Comparison of ENCODE assay signal across 16 cellular contexts in the genomic region with DNA sequence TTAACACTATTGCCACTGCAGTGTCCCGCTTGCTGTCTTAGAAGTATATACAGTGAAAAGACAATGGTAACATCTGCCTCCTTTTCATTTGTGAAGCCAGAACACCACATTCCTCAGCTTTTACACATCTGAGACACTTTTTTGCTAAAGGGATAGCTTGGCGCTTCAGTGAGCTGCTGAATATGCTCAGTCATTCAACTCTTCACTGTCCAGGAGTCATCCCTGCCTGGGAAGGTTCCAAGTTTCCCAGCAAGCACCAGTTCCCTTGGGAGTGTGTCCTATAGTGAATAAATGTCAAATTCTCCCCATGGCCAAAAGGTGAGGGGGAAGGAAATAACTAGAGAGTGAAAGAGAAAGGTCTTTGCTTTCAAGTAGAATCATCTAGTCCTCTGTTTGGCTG. TPM values are rescaled to one million over a fixed set of nuclear protein-coding genes. Genes with fewer than 3 reads are reported as not detected.
DNase-seq lines count a peak whose midpoint lies in the region; ATAC-seq and TF ChIP-seq lines count a peak whose summit lies in the region.
"Had no signal": no experiment of that assay in that cellular context is flagged by ENCODE, and none has a peak within 500 bp of the region (broad histone marks: within the 10 kb centered on the region; RNA-seq: fewer than 3 reads in every experiment).

No MANE protein-coding gene starts in this region.

- H3K4me3 ChIP-seq in AG10803 (ENCODE audit: low read length), result no peak overlapping the region
- H3K4me3 ChIP-seq in IMR-90 (ENCODE audit: insufficient read depth, low read depth, low read length), result no peak overlapping the region
- H3K4me3 ChIP-seq in cardiac fibroblast (replicated peaks in 1 of 2; ENCODE audit: low read depth in 2 of 2, low read length in 2 of 2), result no peak overlapping the region

- POLR2A ChIA-PET in IMR-90 (lab: Charles Lee; ENCODE audit: unreplicated experiment), result no interaction called here

- no peak for TF ChIP-seq POLR2A in IMR-90 (IDR thresholded peaks at IDR 0.05; ENCODE audit: low read depth, low read length)

- H3K14ac ChIP-seq in IMR-90 (replicated peaks; ENCODE audit: low read depth, low read length), result peak overlapping the region; percentile 37; the same call in 1 of the 2 replicates

- no peak overlapping the region for H4K5ac ChIP-seq in IMR-90 (ENCODE audit: low read depth, low read length)

- H2BK120ac ChIP-seq in IMR-90 (ENCODE audit: low read depth, low read length), result peak overlapping the region; percentile 25; the same call in 1 of the 2 replicates

- peak overlapping the region; percentile 50 for H2BK5ac ChIP-seq in IMR-90 (ENCODE audit: low read depth, low read length, poor library complexity, severe bottlenecking)

- H4K91ac ChIP-seq in IMR-90 (ENCODE audit: insufficient read depth, low read depth, low read length), result peak overlapping the region; percentile 19; the same call in 1 of the 2 replicates

- peaks cover 20% of the 10 kb centered on the region; the same call in 1 of the 2 replicates for H3K9me1 ChIP-seq in IMR-90 (ENCODE audit: insufficient read depth, low read length)

- no peak for TF ChIP-seq RAD21 in IMR-90 (IDR thresholded peaks at IDR 0.05; ENCODE audit: low read length)

- H3K18ac ChIP-seq in IMR-90 (ENCODE audit: low read depth, low read length), result no peak overlapping the region

- no peaks in the 10 kb centered on the region for H4K20me1 ChIP-seq in IMR-90 (ENCODE audit: insufficient read depth, low read length)

- WGBS in IMR-90 (ENCODE audit: extremely low coverage in 2 of 2, insufficient read length in 1 of 2), 2 experiments, result no CpG with 5 or more reads among the region's 2 CpGs

- peaks cover 19% of the 10 kb centered on the region for H3K4me1 ChIP-seq in IMR-90 (ENCODE audit: control insufficient read depth, insufficient read depth, low read length)

- peaks cover 8% of the 10 kb centered on the region for H3K36me3 ChIP-seq in IMR-90 (ENCODE audit: control insufficient read depth, insufficient read depth, low read length)

- H2AK5ac ChIP-seq in IMR-90 (ENCODE audit: low read depth, low read length), result no peak overlapping the region

- no peak overlapping the region for H3K27ac Mint-ChIP-seq in T-helper 2 cell treated with Interferon-gamma antibody and Interleukin-4, amounts not matched to agents 5 μg/mL and 100 μg/mL, for 36 hours
- H3K27ac Mint-ChIP-seq in activated naive CD4-positive, alpha-beta T cell treated with anti-CD3 and anti-CD28 coated beads for 36 hours, result no peak overlapping the region
- H3K27ac Mint-ChIP-seq: activated T-helper 2 cell treated with anti-CD3 and anti-CD28 coated beads, Interferon-gamma antibody, Interleukin-2, Interleukin-4, amounts not matched to agents 10 μg/mL and 5 μg/mL and 100 μg/mL, durations not matched to agents 14 hours and 24 hours and 36 hours had no signal

- no peaks in the 10 kb centered on the region for H3K9me3 ChIP-seq in IMR-90 (ENCODE audit: control insufficient read depth, insufficient read depth, low read length)

- no peak overlapping the region for H3K4me3 Mint-ChIP-seq in T-helper 2 cell treated with Interferon-gamma antibody and Interleukin-4, amounts not matched to agents 5 μg/mL and 100 μg/mL, for 36 hours
- H3K4me3 Mint-ChIP-seq in activated naive CD4-positive, alpha-beta T cell treated with anti-CD3 and anti-CD28 coated beads for 36 hours, result no peak overlapping the region
- H3K4me3 Mint-ChIP-seq: CD4-positive, CD25-positive, alpha-beta regulatory T cell had no signal

- peak overlapping the region; percentile 0; the same call in 1 of the 2 replicates for H3K4ac ChIP-seq in IMR-90 (ENCODE audit: low read depth, low read length)

- H2AK9ac ChIP-seq in IMR-90 (replicated peaks; ENCODE audit: low read depth, low read length, poor library complexity), result peak overlapping the region; percentile 73

- no peak overlapping the region; the same call in 1 of the 2 replicates for H3K27ac ChIP-seq in IMR-90 (ENCODE audit: insufficient read depth, low read length)
- H3K27ac ChIP-seq: KMS-11 had no signal

- H3K23ac ChIP-seq in IMR-90 (ENCODE audit: low read depth, low read length), result peak overlapping the region; percentile 13; the same call in 1 of the 2 replicates

- peak; percentile 49 for ATAC-seq in IMR-90 (ENCODE audit: low read depth)
- ATAC-seq: stimulated activated naive CD8-positive, alpha-beta T cell treated with anti-CD3 and anti-CD28 coated beads, Interleukin-15, Interleukin-2, amounts not matched to agents 100 U/mL and 50 U/mL, for 24 hours had no signal

- H4K8ac ChIP-seq in IMR-90 (ENCODE audit: low read depth in 2 of 2, low read length in 2 of 2), result peak overlapping the region in 1 of 2 experiments; percentile 30; a peak in 2 of 4 replicates

- H3K79me1 ChIP-seq in IMR-90 (ENCODE audit: low read depth in 1 of 2, low read length in 2 of 2), result peaks cover under 1 to 12% of the 10 kb centered on the region in 2 experiments; a peak in 3 of 4 replicates

- in situ Hi-C loops in IMR-90 (cut with MboI; ENCODE audit: low sequenced_read_pairs), result no loop called here

- dilution Hi-C loops in IMR-90 (cut with HindIII; ENCODE audit: low sequenced_read_pairs, unreplicated experiment), result no loop called here

- H3K27me3 Mint-ChIP-seq in T-helper 2 cell treated with Interferon-gamma antibody and Interleukin-4, amounts not matched to agents 5 μg/mL and 100 μg/mL, for 36 hours (ENCODE audit: low read depth), result no peaks in the 10 kb centered on the region
- H3K27me3 Mint-ChIP-seq in activated naive CD4-positive, alpha-beta T cell treated with anti-CD3 and anti-CD28 coated beads for 36 hours (ENCODE audit: low read depth), result no peaks in the 10 kb centered on the region
- H3K27me3 Mint-ChIP-seq: CD4-positive, CD25-positive, alpha-beta regulatory T cell had no signal

- H3K36me3 Mint-ChIP-seq in T-helper 2 cell treated with Interferon-gamma antibody and Interleukin-4, amounts not matched to agents 5 μg/mL and 100 μg/mL, for 36 hours (ENCODE audit: low read depth), result peaks cover 10% of the 10 kb centered on the region
- peaks cover 24% of the 10 kb centered on the region for H3K36me3 Mint-ChIP-seq in activated naive CD4-positive, alpha-beta T cell treated with anti-CD3 and anti-CD28 coated beads for 36 hours (ENCODE audit: low read depth)

- peaks cover under 1% of the 10 kb centered on the region for H3K4me1 Mint-ChIP-seq in T-helper 2 cell treated with Interferon-gamma antibody and Interleukin-4, amounts not matched to agents 5 μg/mL and 100 μg/mL, for 36 hours (ENCODE audit: low read depth)
- H3K4me1 Mint-ChIP-seq in activated naive CD4-positive, alpha-beta T cell treated with anti-CD3 and anti-CD28 coated beads for 36 hours (ENCODE audit: low read depth), result peaks cover under 1% of the 10 kb centered on the region

- peak overlapping the region; percentile 55 for H2AFZ ChIP-seq in IMR-90 (replicated peaks; ENCODE audit: low read length, poor library complexity)

- BruUV-seq in IMR-90 (replicated peaks; lab: Mats Ljungman, UMichigan), result no TSS peak

- H3K56ac ChIP-seq in IMR-90 (ENCODE audit: extremely low read depth, insufficient read depth, low read length), result no peak overlapping the region

- H3K4me2 ChIP-seq in IMR-90 (ENCODE audit: low read depth, low read length), result no peak overlapping the region; the same call in 1 of the 2 replicates
- H3K4me2 ChIP-seq: KMS-11 had no signal

- TF ChIP-seq CTCF in AG10803 (conservative IDR thresholded peaks at IDR 0.05; ENCODE audit: low read length), result no peak
- no peak for TF ChIP-seq CTCF in IMR-90 (conservative IDR thresholded peaks at IDR 0.05; ENCODE audit: low read depth, low read length)
- TF ChIP-seq CTCF in cardiac fibroblast (IDR thresholded peaks at IDR 0.05; ENCODE audit: low read depth, low read length), result no peak

- CTCF ChIA-PET in IMR-90 (lab: Yijun Ruan, JAX), result interaction anchor here (1.5 kb wide), 1 partner anchor 86 kb away, joined by 4 read pairs; no protein-coding TSS in a partner anchor
- CTCF ChIA-PET in activated naive CD4-positive, alpha-beta T cell treated with anti-CD3 and anti-CD28 coated beads for 36 hours (lab: Charles Lee), result interaction anchor here (0.6 kb wide), 1 partner anchor 63 kb away, joined by 4 read pairs; no protein-coding TSS in a partner anchor

- DNase-seq in AG10803 (ENCODE audit: low read depth) (peak; percentile 92), IMR-90 (peak; percentile 90), cardiac fibroblast (ENCODE audit: low read depth in 2 of 2) (peak; percentile 41 to 87), lung microvascular endothelial cell (ENCODE audit: low read depth in 2 of 2) (peak; percentile 41 to 44), retina (no peak), HuH-7 (ENCODE audit: low spot score) (no peak)
- no peak for DNase-seq in T-helper 2 cell treated with Interferon-gamma antibody and Interleukin-4, amounts not matched to agents 5 μg/mL and 100 μg/mL, for 36 hours (ENCODE audit: low spot score)
- DNase-seq in activated naive CD4-positive, alpha-beta T cell treated with anti-CD3 and anti-CD28 coated beads for 36 hours, result no peak
- DNase-seq: activated CD4-positive, alpha-beta T cell treated with anti-CD3 and anti-CD28 coated beads for 1 hour; CD4-positive, CD25-positive, alpha-beta regulatory T cell; central memory CD4-positive, alpha-beta T cell; NCI-H187; NK-92 treated with Interleukin-12 subunit alpha and Interleukin-12 subunit beta, amount 100 ng/mL, for 24 hours; stimulated activated naive CD8-positive, alpha-beta T cell treated with anti-CD3 and anti-CD28 coated beads, Interleukin-15, Interleukin-2, amounts not matched to agents 100 U/mL and 50 U/mL, for 24 hours had no signal

- peak overlapping the region; percentile 21; the same call in 1 of the 3 replicates for H2BK15ac ChIP-seq in IMR-90 (ENCODE audit: low read depth, low read length)

- no peak overlapping the region for H3K9ac ChIP-seq in IMR-90 (ENCODE audit: low read depth, low read length)
- H3K9ac ChIP-seq: KMS-11 had no signal

- intact Hi-C loops in IMR-90 (cut with micrococcal nuclease), result no loop called here
- intact Hi-C loops in activated naive CD4-positive, alpha-beta T cell treated with anti-CD3 and anti-CD28 coated beads for 36 hours (cut with micrococcal nuclease), result no loop called here

- no peaks in the 10 kb centered on the region for H3K27me3 ChIP-seq in IMR-90 (ENCODE audit: control insufficient read depth, insufficient read depth, low read length)

- 0 out of 2 replicates have a peak overlapping the region, but pooled peaks have one; percentile 11 for H2BK20ac ChIP-seq in IMR-90 (ENCODE audit: low read depth, low read length)

- H3K9me3 Mint-ChIP-seq in T-helper 2 cell treated with Interferon-gamma antibody and Interleukin-4, amounts not matched to agents 5 μg/mL and 100 μg/mL, for 36 hours, result no peaks in the 10 kb centered on the region
- no peaks in the 10 kb centered on the region for H3K9me3 Mint-ChIP-seq in activated naive CD4-positive, alpha-beta T cell treated with anti-CD3 and anti-CD28 coated beads for 36 hours
- H3K9me3 Mint-ChIP-seq: activated T-helper 2 cell treated with anti-CD3 and anti-CD28 coated beads, Interferon-gamma antibody, Interleukin-2, Interleukin-4, amounts not matched to agents 10 μg/mL and 5 μg/mL and 100 μg/mL, durations not matched to agents 14 hours and 24 hours and 36 hours; CD4-positive, CD25-positive, alpha-beta regulatory T cell had no signal

RNA-seq across cellular contexts. Expression of a gene that starts 25.4 kb away (rescaled TPM):
- total RNA-seq in IMR-90 (2012; rRNA removed), result 33.9 and 37.5 TPM in 2 replicates
- 6.2 and 7.3 TPM in 2 replicates for polyA plus RNA-seq in IMR-90 (2012; rRNA removed)
- 1.5 and 1.7 TPM in 2 replicates for polyA plus RNA-seq in IMR-90 (2012; cell fraction: cytosol; rRNA removed)
- polyA plus RNA-seq in IMR-90 (2012; cell fraction: nucleus; rRNA removed; ENCODE audit: low replicate concordance), result 0.73 and 3.4 TPM in 2 replicates
- 10.9 and 16.3 TPM in 2 replicates for total RNA-seq in lung microvascular endothelial cell
- 10 to 100 TPM; 26.0 to 27.5 TPM for total RNA-seq in activated naive CD4-positive, alpha-beta T cell treated with anti-CD3 and anti-CD28 coated beads for 36 hours

Comparison
In these comparisons a context has a peak if more than half of its experiments do, and no peak if none do; other contexts are left out.
1. DNase-seq: peak in AG10803 (single experiment), IMR-90 (single experiment), cardiac fibroblast (2 of 2) and lung microvascular endothelial cell (2 of 2); none in T-helper 2 cell treated with Interferon-gamma antibody and Interleukin-4, amounts not matched to agents 5 μg/mL and 100 μg/mL, for 36 hours (single experiment), activated naive CD4-positive, alpha-beta T cell treated with anti-CD3 and anti-CD28 coated beads for 36 hours (single experiment), retina (single experiment) and HuH-7 (single experiment).